Comparison of ENCODE assay signal across 22 cellular contexts in the genomic region with DNA sequence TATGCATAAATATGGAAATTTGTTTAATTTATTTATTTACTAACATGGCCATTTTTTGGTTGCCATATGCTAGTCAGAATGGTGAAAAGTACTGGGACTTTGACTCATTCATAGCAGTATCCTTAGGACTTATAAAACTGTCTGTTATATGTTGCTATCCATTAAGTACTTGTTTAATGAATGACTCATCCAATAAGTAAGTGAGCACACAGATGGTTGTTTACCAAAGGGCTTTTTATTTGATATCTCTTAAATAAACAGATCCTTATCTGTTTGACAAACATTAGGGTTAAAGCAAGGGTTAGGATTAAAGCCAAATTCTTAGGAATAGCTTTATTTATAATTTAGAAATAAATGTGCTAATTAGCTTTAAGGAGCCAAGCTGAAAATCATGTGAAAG.
DNase-seq lines count a peak whose midpoint lies in the region; FAIRE-seq and TF ChIP-seq lines count a peak whose summit lies in the region.
"Had no signal": no experiment of that assay in that cellular context is flagged by ENCODE, and none has a peak within 500 bp of the region (broad histone marks: within the 10 kb centered on the region; RNA-seq: fewer than 3 reads in every experiment).

No MANE protein-coding gene starts in this region.

- no peaks in the 10 kb centered on the region for H3K4me1 ChIP-seq in mammary epithelial cell (ENCODE audit: insufficient read depth, low read length)

- H3K27me3 ChIP-seq in mammary epithelial cell (ENCODE audit: insufficient read depth, low read length) = no peaks in the 10 kb centered on the region

- no peaks in the 10 kb centered on the region for H3K36me3 ChIP-seq in mammary epithelial cell (ENCODE audit: insufficient read depth, low read length)

- CTCF ChIA-PET in mammary epithelial cell (lab: Charles Lee; ENCODE audit: low non-redundant PET) = no interaction called here

- no peaks in the 10 kb centered on the region for H4K20me1 ChIP-seq in mammary epithelial cell (ENCODE audit: insufficient read depth, low read length)

- no peaks in the 10 kb centered on the region for H3K9me3 ChIP-seq in mammary epithelial cell (replicated peaks; ENCODE audit: insufficient read depth, low read length)

- in situ Hi-C loops in T47D (cut with HindIII; ENCODE audit: low pct_unique_long_range_greater_than_20kb, low sequenced_read_pairs) (no loop called here), mammary epithelial cell (cut with MboI; ENCODE audit: low sequenced_read_pairs in 2 of 2) (no loop called here)

- TF ChIP-seq CTCF in mammary epithelial cell (conservative IDR thresholded peaks at IDR 0.05 in 1 of 2, IDR thresholded peaks at IDR 0.05 in 1 of 2; ENCODE audit: extremely low read depth in 1 of 2, insufficient read depth in 1 of 2, low read depth in 1 of 2, low read length in 2 of 2) (no peak), epithelial cell of esophagus (IDR thresholded peaks at IDR 0.05; ENCODE audit: insufficient read depth, low read depth, low read length, missing control alignments) (no peak), D721Med (IDR thresholded peaks at IDR 0.05; ENCODE audit: insufficient read depth, missing control alignments) (no peak)

- H3K4me3 ChIP-seq in mammary epithelial cell (replicated peaks in 1 of 3; ENCODE audit: insufficient read depth in 1 of 3, low read depth in 2 of 3, low read length in 3 of 3) (no peak overlapping the region), epithelial cell of esophagus (ENCODE audit: low read length) (no peak overlapping the region)
- H3K4me3 ChIP-seq: lung had no signal

- no peak for FAIRE-seq in D721Med (lab: Jason Lieb, UNC)
- FAIRE-seq: small intestine had no signal

- H3K27ac ChIP-seq in mammary epithelial cell (ENCODE audit: insufficient read depth, low read depth, low read length) = no peak overlapping the region
- H3K27ac ChIP-seq: VCaP had no signal

- BruUV-seq in mammary epithelial cell (replicated peaks; lab: Mats Ljungman, UMichigan) = no TSS peak

- H2AFZ ChIP-seq in mammary epithelial cell (ENCODE audit: low read depth, low read length) = no peak overlapping the region

- no peaks in the 10 kb centered on the region for H3K79me2 ChIP-seq in mammary epithelial cell (ENCODE audit: insufficient read depth, low read length)

- H3K9ac ChIP-seq in mammary epithelial cell (ENCODE audit: insufficient read depth, low read length) = no peak overlapping the region

- dilution Hi-C loops in mammary epithelial cell (cut with HindIII; ENCODE audit: low sequenced_read_pairs) = no loop called here

- DNase-seq in T47D (ENCODE audit: low read depth in 1 of 2, low spot score in 1 of 2) = peak; percentile 61 to 91
- no peak for DNase-seq in mammary epithelial cell
- DNase-seq in NCI-H748 (lab: John Stamatoyannopoulos, UW; ENCODE audit: unreplicated experiment) = peak; percentile 75
- DNase-seq in epithelial cell of esophagus (ENCODE audit: low read depth) = peak; percentile 19
- DNase-seq in renal cortical epithelial cell (ENCODE audit: low read depth) = peak; percentile 2
- no peak for DNase-seq in NCI-H1436 (lab: John Stamatoyannopoulos, UW)
- DNase-seq in NCI-H510A (lab: John Stamatoyannopoulos, UW) = no peak
- no peak for DNase-seq in D721Med (ENCODE audit: insufficient read length, low spot score)
- DNase-seq: activated CD4-positive, alpha-beta T cell treated with anti-CD3 and anti-CD28 coated beads, Interleukin-2, amount 10 ng/mL, durations not matched to agents 24 days and 14 days; activated naive CD8-positive, alpha-beta T cell treated with anti-CD3 and anti-CD28 coated beads, Interleukin-2, amount 50 U/mL, for 24 hours; activated T-cell treated with anti-CD3 and anti-CD28 coated beads, Interleukin-2, amount 50 U/mL, for 4 hours; CD8-positive, alpha-beta memory T cell; DND-41; head of caudate nucleus; Karpas-422; NCI-H2171; NCI-H524 treated with DMSO at 0.1 percent for 48 hours; nephron progenitor cell; RPMI8226; small intestine had no signal

- intact Hi-C loops in mammary epithelial cell (cut with micrococcal nuclease) = no loop called here

- no peak overlapping the region for H3K4me2 ChIP-seq in mammary epithelial cell (ENCODE audit: insufficient read depth, low read depth, low read length)

Comparison
In these comparisons a context has a peak if more than half of its experiments do, and no peak if none do; other contexts are left out.
1. DNase-seq: peak in T47D (2 of 2), NCI-H748 (single experiment), epithelial cell of esophagus (single experiment) and renal cortical epithelial cell (single experiment); none in mammary epithelial cell (single experiment), NCI-H1436 (single experiment), NCI-H510A (single experiment) and D721Med (single experiment).